In the genomic region with DNA sequence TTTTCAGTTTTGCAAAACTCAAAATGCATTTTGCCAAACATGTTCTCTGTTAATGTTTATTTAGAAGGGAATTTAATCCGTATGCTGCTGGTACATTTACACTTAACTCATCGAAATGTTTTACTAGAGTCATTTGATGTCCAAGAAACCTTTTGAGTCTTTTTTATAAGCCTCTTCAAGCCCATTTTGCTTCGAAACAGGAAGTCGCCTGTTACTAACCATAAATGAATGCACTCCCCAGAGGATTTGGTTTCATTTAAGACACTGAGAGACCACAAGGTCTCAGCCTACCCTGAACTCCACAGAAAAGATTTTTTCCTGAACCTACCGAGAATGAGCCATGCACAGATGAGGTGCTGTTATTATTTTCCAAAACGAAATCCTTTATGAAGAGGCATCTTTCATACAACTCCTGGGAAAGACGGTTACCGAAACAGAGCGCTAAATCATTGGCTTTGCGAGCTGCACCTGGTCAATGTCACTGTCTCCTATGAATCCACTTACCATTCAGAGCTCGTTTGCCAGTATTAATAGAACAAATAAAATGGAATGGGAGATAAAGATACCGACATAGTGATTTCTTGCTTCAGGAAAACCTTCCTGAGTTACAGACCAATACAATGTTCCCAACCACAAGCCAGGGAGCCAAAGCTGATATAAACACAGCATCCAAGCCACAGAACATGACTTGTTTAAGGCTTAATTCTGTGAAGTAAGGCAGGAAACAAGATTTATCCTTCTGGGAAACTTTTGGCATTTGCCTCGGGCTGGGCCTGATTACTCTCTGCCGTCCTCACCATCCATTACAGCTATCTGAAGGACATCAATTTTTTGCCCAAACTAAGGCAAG, we compare ENCODE assay signal across 9 cellular contexts.
A peak's percentile ranks its signal among the peaks of the same experiment; 100 is the strongest.
DNase-seq lines count a peak whose midpoint lies in the region; ATAC-seq and TF ChIP-seq lines count a peak whose summit lies in the region.
"Had no signal": no experiment of that assay in that cellular context is flagged by ENCODE, and none has a peak within 500 bp of the region (broad histone marks: within the 10 kb centered on the region; RNA-seq: fewer than 3 reads in every experiment).

No MANE protein-coding gene starts in this region.

- H3K9me3 Mint-ChIP-seq in CD14-positive monocyte, result peaks cover 0 to 6% (median 3%) of the 10 kb centered on the region in 7 donors

- H3K4me1 Mint-ChIP-seq in CD14-positive monocyte, result no peaks in the 10 kb centered on the region
- H3K4me1 Mint-ChIP-seq: central memory CD8-positive, alpha-beta T cell had no signal

- DNase-seq in AG09309 (ENCODE audit: low read depth) (peak; percentile 86), dedifferentiated amniotic fluid mesenchymal stem cell (ENCODE audit: extremely low spot score) (peak; percentile 90), sciatic nerve (ENCODE audit: low spot score) (no peak), CD14-positive monocyte (ENCODE audit: low spot score) (no peak), NCI-H1048 (lab: John Stamatoyannopoulos, UW) (no peak)
- DNase-seq in Jurkat, Clone E6-1 (ENCODE audit: low read depth, low spot score), result peak; percentile 6
- no peak for DNase-seq in stimulated activated naive CD4-positive, alpha-beta T cell treated with Interleukin-2 at 50 U/mL for 16 hours (lab: John Stamatoyannopoulos, UW)

- H3K4me3 ChIP-seq in AG09309 (ENCODE audit: control insufficient read depth, low read depth, low read length), result peak overlapping the region; percentile 1
- no peak overlapping the region for H3K4me3 ChIP-seq in Jurkat, Clone E6-1 (ENCODE audit: low read length)

- ATAC-seq in GM21390 (IDR thresholded peaks at IDR 0.05; ENCODE audit: unreplicated experiment) (peak; percentile 77), sciatic nerve (peak; percentile 79)

- H3K27ac Mint-ChIP-seq in CD14-positive monocyte, result no peak overlapping the region

- TF ChIP-seq CTCF in AG09309 (IDR thresholded peaks at IDR 0.05; ENCODE audit: control insufficient read depth, insufficient read depth, low read depth, low read length, missing control alignments) (no peak), CD14-positive monocyte (IDR thresholded peaks at IDR 0.05) (no peak)

- H3K36me3 Mint-ChIP-seq in CD14-positive monocyte, result no peaks in the 10 kb centered on the region

- H3K4me3 Mint-ChIP-seq in CD14-positive monocyte, result no peak overlapping the region
- H3K4me3 Mint-ChIP-seq: central memory CD8-positive, alpha-beta T cell had no signal

- no peaks in the 10 kb centered on the region for H3K27me3 Mint-ChIP-seq in CD14-positive monocyte (ENCODE audit: low read depth in 3 of 3)
- H3K27me3 Mint-ChIP-seq: central memory CD8-positive, alpha-beta T cell had no signal

- intact Hi-C loops in sciatic nerve (cut with DNase I) (no loop called here), CD14-positive monocyte (cut with micrococcal nuclease) (no loop called here)

Comparison
In these comparisons a context has a peak if more than half of its experiments do, and no peak if none do; other contexts are left out.
1. DNase-seq: peak in AG09309 (single experiment), Jurkat, Clone E6-1 (single experiment) and dedifferentiated amniotic fluid mesenchymal stem cell (single experiment); none in sciatic nerve (single experiment), CD14-positive monocyte (single experiment), stimulated activated naive CD4-positive, alpha-beta T cell treated with Interleukin-2 at 50 U/mL for 16 hours (single experiment) and NCI-H1048 (single experiment).